9 cellular contexts compared by ENCODE assay signal in the genomic region with DNA sequence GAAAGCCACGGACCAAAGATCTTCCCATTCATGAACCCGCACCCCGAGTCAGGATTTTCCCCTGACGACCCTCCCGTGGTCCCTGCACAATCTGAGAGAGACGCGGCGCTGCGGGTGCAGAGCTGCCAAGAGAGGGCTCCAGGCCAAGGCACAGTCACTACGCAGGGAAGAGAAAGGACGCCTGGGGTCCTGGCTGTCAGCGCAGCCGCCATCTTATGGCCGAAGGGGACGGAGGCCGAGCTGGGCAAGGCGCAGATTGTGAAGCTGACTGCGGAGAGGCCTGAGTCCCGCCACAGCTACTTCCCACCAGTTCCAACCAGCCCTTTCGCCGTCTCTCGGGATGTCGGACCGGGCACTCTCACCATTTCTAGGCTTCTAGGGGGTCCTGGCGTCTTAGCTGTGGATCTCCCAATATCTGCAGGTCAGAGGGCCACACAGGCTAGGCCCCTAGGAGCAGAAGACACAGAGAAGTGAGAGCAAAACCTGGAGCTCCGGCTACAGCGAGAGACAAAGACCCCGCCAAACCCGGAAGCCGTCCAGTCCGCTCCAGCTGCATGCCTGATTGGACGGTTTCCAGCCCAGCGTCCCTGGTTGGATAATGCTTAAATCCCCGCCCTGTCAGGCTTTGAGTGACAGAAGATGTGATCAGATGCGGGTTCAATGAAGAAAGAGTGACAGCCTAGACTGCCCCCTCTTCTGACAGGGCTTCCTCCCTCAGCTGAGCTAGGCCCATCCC. TPM values are rescaled to one million over a fixed set of nuclear protein-coding genes. Genes with fewer than 3 reads are reported as not detected.
DNase-seq lines count a peak whose midpoint lies in the region; ATAC-seq, FAIRE-seq and TF ChIP-seq lines count a peak whose summit lies in the region.
"Had no signal": no experiment of that assay in that cellular context is flagged by ENCODE, and none has a peak within 500 bp of the region (broad histone marks: within the 10 kb centered on the region; RNA-seq: fewer than 3 reads in every experiment).

A gene (minus strand): TSS at position 515 of the 736 bp plus-strand sequence. CDS start 150 bp downstream, at position 365.

- H3K27me3 ChIP-seq in BE2C = no peaks in the 10 kb centered on the region

- intact Hi-C loops in left colon (cut with DNase I, micrococcal nuclease) = no loop called here

- ATAC-seq in HG03442 (IDR thresholded peaks at IDR 0.05; ENCODE audit: unreplicated experiment) (peak; percentile 94), left colon (peak; percentile 96)

- no peaks in the 10 kb centered on the region for H3K9me3 ChIP-seq in BE2C

- TF ChIP-seq CTCF in BE2C (IDR thresholded peaks at IDR 0.05; ENCODE audit: low read depth, low read length) (no peak), coronary artery (IDR thresholded peaks at IDR 0.05) (no peak)

- H3K4me1 ChIP-seq in BE2C = no peaks in the 10 kb centered on the region

- DNase-seq in BE2C (peak; percentile 95), GM19239 (ENCODE audit: insufficient read length, low spot score) (peak; percentile 43), NCI-H524 (lab: John Stamatoyannopoulos, UW) (peak; percentile 95), coronary artery (ENCODE audit: low spot score) (peak; percentile 93), left colon (peak; percentile 95 to 96)
- DNase-seq in activated CD4-positive, alpha-beta T cell treated with anti-CD3 and anti-CD28 coated beads for 48 hours = peak; percentile 93
- peak; percentile 72 to 75 for DNase-seq in stimulated activated CD4-positive, alpha-beta T cell treated with anti-CD3 and anti-CD28 coated beads, Interleukin-1b, Interleukin-23, amount 100 ng/mL, for 4 hours (ENCODE audit: low read depth in 2 of 2)

- FAIRE-seq in GM19239 (lab: Jason Lieb, UNC) = peak; percentile 97
- FAIRE-seq: colon had no signal

- H3K4me3 ChIP-seq in BE2C (ENCODE audit: low read depth, low read length) (peak within 1 kb of the TSS; percentile 81), coronary artery (peak within 1 kb of the TSS; percentile 92)

- peaks cover 32% of the 10 kb centered on the region for H3K36me3 ChIP-seq in BE2C

- peak within 1 kb of the TSS; percentile 81 to 90 for H3K27ac ChIP-seq in coronary artery

RNA-seq across cellular contexts. Expression of the gene that starts here (rescaled TPM):
- polyA plus RNA-seq in BE2C (2012; ENCODE audit: insufficient read depth, insufficient read length, low read depth) = 2.0 TPM
- total RNA-seq in left colon = 10 to 100 TPM; 13.0 to 15.6 TPM

Comparison
In these comparisons a context has a peak if more than half of its experiments do, and no peak if none do; other contexts are left out.
1. Peak in every context shown above with its lines: DNase-seq, ATAC-seq, H3K4me3 ChIP-seq and H3K27ac ChIP-seq.
2. DNase-seq: peak in every context shown above with its lines; median percentile 96 in left colon; 95 in BE2C; 95 in NCI-H524; 93 in activated CD4-positive, alpha-beta T cell treated with anti-CD3 and anti-CD28 coated beads for 48 hours; 93 in coronary artery; 74 in stimulated activated CD4-positive, alpha-beta T cell treated with anti-CD3 and anti-CD28 coated beads, Interleukin-1b, Interleukin-23, amount 100 ng/mL, for 4 hours; 43 in GM19239.